Comparison of ENCODE assay signal across 10 cellular contexts in the genomic region with DNA sequence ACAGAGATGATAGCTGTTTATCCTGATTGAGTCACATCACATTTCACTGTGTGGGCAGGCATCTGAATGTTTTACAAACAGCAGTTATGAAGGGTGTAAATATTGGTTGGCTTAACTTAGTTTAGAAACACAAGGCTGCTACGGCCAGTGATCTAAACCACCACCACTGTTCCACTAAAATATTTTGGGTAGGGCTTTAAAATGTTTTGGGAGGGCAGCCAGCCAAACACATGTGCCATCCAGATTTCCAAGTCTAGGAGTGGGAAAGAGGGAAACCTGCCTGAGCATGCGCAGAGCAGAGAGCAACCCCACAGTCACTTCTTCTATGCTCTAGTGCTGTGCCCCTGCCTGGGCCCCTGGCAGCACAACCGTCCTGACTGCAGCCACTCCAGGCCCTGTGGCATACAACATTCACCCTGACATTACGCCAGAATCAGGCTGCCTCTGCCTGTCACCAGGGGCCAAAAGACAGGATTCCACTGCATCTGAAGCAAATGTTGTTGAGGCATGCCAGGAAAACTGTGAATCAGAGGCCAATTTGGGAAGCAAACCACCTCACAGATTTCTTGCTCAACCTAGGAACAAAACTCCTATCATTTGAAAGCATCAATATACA.
DNase-seq lines count a peak whose midpoint lies in the region; TF ChIP-seq lines count a peak whose summit lies in the region.
"Had no signal": no experiment of that assay in that cellular context is flagged by ENCODE, and none has a peak within 500 bp of the region (broad histone marks: within the 10 kb centered on the region; RNA-seq: fewer than 3 reads in every experiment).

No MANE protein-coding gene starts in this region.

- no peak for TF ChIP-seq EP300 in esophagus muscularis mucosa (IDR thresholded peaks at IDR 0.05)

- 61% methylated on average over 3 of the region's 4 CpGs for WGBS in esophagus muscularis mucosa

- CTCF ChIA-PET in A673 (lab: Charles Lee): no interaction called here

- H3K36me3 ChIP-seq in A673 (ENCODE audit: insufficient read depth, low read length, poor library complexity, severe bottlenecking): no peaks in the 10 kb centered on the region
- H3K36me3 ChIP-seq in esophagus muscularis mucosa: no peaks in the 10 kb centered on the region
- H3K36me3 ChIP-seq in BE2C: no peaks in the 10 kb centered on the region; the same call in 1 of the 2 replicates

- H3K4me3 ChIP-seq in A673 (ENCODE audit: low read depth, low read length, poor library complexity, severe bottlenecking): no peak overlapping the region
- no peak overlapping the region for H3K4me3 ChIP-seq in esophagus muscularis mucosa
- no peak overlapping the region for H3K4me3 ChIP-seq in BE2C (ENCODE audit: low read depth, low read length)

- intact Hi-C loops in A673 (cut with micrococcal nuclease; ENCODE audit: unreplicated experiment): no loop called here
- intact Hi-C loops in esophagus muscularis mucosa (cut with DNase I): no loop called here

- no TSS peak for BruUV-seq in A673 (replicated peaks; lab: Mats Ljungman, UMichigan)

- no peaks in the 10 kb centered on the region for H3K27me3 ChIP-seq in A673 (replicated peaks; ENCODE audit: insufficient read depth, low read depth, low read length, poor library complexity)
- no peaks in the 10 kb centered on the region for H3K27me3 ChIP-seq in esophagus muscularis mucosa
- H3K27me3 ChIP-seq in BE2C: no peaks in the 10 kb centered on the region

- no peak for TF ChIP-seq POLR2A in esophagus muscularis mucosa (IDR thresholded peaks at IDR 0.05; ENCODE audit: low read depth)

- POLR2A ChIA-PET in A673 (lab: Charles Lee; ENCODE audit: low non-redundant PET): no interaction called here

- H3K27ac ChIP-seq in A673 (ENCODE audit: low read depth, low read length, poor library complexity, severe bottlenecking) (peak overlapping the region; percentile 32), esophagus muscularis mucosa (replicated peaks in 1 of 4) (peak overlapping the region in 3 of 4 donors; percentile 19 to 36 (median 28))

- H3K4me1 ChIP-seq in A673 (ENCODE audit: insufficient read depth, low read length, poor library complexity, severe bottlenecking): peaks cover 23% of the 10 kb centered on the region
- peaks cover 0 to 36% (median 15%) of the 10 kb centered on the region in 4 donors for H3K4me1 ChIP-seq in esophagus muscularis mucosa
- H3K4me1 ChIP-seq in BE2C: peaks cover 3% of the 10 kb centered on the region; the same call in 1 of the 2 replicates

- H3K9me3 ChIP-seq in A673 (ENCODE audit: low read depth, low read length, poor library complexity, severe bottlenecking): no peaks in the 10 kb centered on the region
- H3K9me3 ChIP-seq in esophagus muscularis mucosa: no peaks in the 10 kb centered on the region
- H3K9me3 ChIP-seq in BE2C: no peaks in the 10 kb centered on the region

- DNase-seq in A673 (ENCODE audit: low spot score) (no peak), NCI-H446 treated with DMSO at 0.1 percent for 48 hours (lab: John Stamatoyannopoulos, UW) (peak; percentile 57), esophagus muscularis mucosa (ENCODE audit: extremely low spot score) (no peak), mucosa of gallbladder (ENCODE audit: low spot score) (peak; percentile 10), AML-193 (lab: John Stamatoyannopoulos, UW) (no peak), GM19240 (ENCODE audit: insufficient read length, low spot score) (no peak), BE2C (no peak)
- DNase-seq in stimulated activated CD4-positive, alpha-beta T cell treated with anti-CD3 and anti-CD28 coated beads, Interleukin-4, amount 100 ng/mL, for 24 hours: no peak
- DNase-seq: NCI-H526, small intestine had no signal

- TF ChIP-seq CTCF in A673 (conservative IDR thresholded peaks at IDR 0.05; ENCODE audit: low read depth, low read length) (no peak), esophagus muscularis mucosa (IDR thresholded peaks at IDR 0.05) (no peak), BE2C (IDR thresholded peaks at IDR 0.05; ENCODE audit: low read depth, low read length) (no peak)

Comparison
In these comparisons a context has a peak if more than half of its experiments do, and no peak if none do; other contexts are left out.
1. DNase-seq: peak in NCI-H446 treated with DMSO at 0.1 percent for 48 hours (single experiment) and mucosa of gallbladder (single experiment); none in A673 (single experiment), esophagus muscularis mucosa (single experiment), AML-193 (0 of 2), GM19240 (single experiment), BE2C (single experiment) and stimulated activated CD4-positive, alpha-beta T cell treated with anti-CD3 and anti-CD28 coated beads, Interleukin-4, amount 100 ng/mL, for 24 hours (single experiment).